16 cellular contexts compared by ENCODE assay signal in the genomic region with DNA sequence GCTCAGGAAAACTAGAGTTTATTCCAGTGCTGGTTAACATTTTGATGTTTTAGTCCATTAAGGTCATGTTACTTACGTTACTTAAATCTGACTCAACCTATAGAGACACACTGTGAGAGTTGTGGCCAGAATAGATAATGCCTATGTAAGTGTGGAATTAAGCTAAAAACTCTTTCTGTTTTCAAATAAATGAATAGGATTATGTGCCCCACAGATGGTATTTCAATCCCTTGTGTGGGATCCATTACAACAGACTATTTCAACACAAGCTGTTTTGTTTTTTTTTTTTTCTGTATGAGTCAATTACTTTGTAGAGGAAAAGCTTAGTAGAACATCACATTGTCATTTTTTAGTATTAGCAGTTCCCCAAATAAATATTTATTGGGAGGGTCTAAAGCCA.
DNase-seq lines count a peak whose midpoint lies in the region; ATAC-seq, FAIRE-seq and TF ChIP-seq lines count a peak whose summit lies in the region.
"Had no signal": no experiment of that assay in that cellular context is flagged by ENCODE, and none has a peak within 500 bp of the region (broad histone marks: within the 10 kb centered on the region; RNA-seq: fewer than 3 reads in every experiment).

No MANE protein-coding gene starts in this region.

- H3K9me3 ChIP-seq in WERI-Rb-1 (ENCODE audit: severe bottlenecking): no peaks in the 10 kb centered on the region
- H3K9me3 ChIP-seq: suprapubic skin had no signal

- no peak for TF ChIP-seq CTCF in AG09309 (IDR thresholded peaks at IDR 0.05; ENCODE audit: control insufficient read depth, insufficient read depth, low read depth, low read length, missing control alignments)
- no peak for TF ChIP-seq CTCF in cardiac fibroblast (IDR thresholded peaks at IDR 0.05; ENCODE audit: low read depth, low read length)
- no peak for TF ChIP-seq CTCF in GM20000 (IDR thresholded peaks at IDR 0.05; ENCODE audit: extremely low read depth, missing control alignments)
- no peak for TF ChIP-seq CTCF in WERI-Rb-1 (IDR thresholded peaks at IDR 0.05; ENCODE audit: low read depth, low read length)

- no peak for ATAC-seq in GM18517 (IDR thresholded peaks at IDR 0.05; ENCODE audit: unreplicated experiment)
- ATAC-seq: activated naive CD4-positive, alpha-beta T cell treated with anti-CD3 and anti-CD28 coated beads, Interleukin-2, amount 50 U/mL, for 72 hours; esophagus mucosa had no signal

- DNase-seq in AG09309 (ENCODE audit: low read depth) (peak; percentile 28), HTR-8/SVneo (ENCODE audit: insufficient read length, low spot score) (peak; percentile 4), cardiac fibroblast (ENCODE audit: low read depth in 2 of 2) (peak; percentile 26 to 67), GM20000 (ENCODE audit: low spot score) (no peak), WERI-Rb-1 (no peak)
- DNase-seq in stimulated activated CD4-positive, alpha-beta T cell treated with anti-CD3 and anti-CD28 coated beads, Interleukin-2, amount 100 ng/mL, for 24 hours: no peak
- DNase-seq: activated CD4-positive, alpha-beta T cell treated with anti-CD3 and anti-CD28 coated beads for 1 hour; activated CD8-positive, alpha-beta memory T cell treated with anti-CD3 and anti-CD28 coated beads, Interleukin-2, amount 50 U/mL, for 48 hours; mammary epithelial cell; NCI-H226 had no signal

- H3K27me3 ChIP-seq in layer of hippocampus (ENCODE audit: control insufficient read depth, insufficient read depth, low read length) (no peaks in the 10 kb centered on the region), WERI-Rb-1 (ENCODE audit: insufficient read depth, low read depth, severe bottlenecking) (no peaks in the 10 kb centered on the region)
- H3K27me3 ChIP-seq: suprapubic skin had no signal

- H3K27ac ChIP-seq in layer of hippocampus (ENCODE audit: low read depth, low read length): peak overlapping the region; percentile 10
- no peak overlapping the region for H3K27ac ChIP-seq in WERI-Rb-1
- H3K27ac ChIP-seq: coronary artery, suprapubic skin had no signal

- H3K4me3 ChIP-seq in AG09309 (ENCODE audit: control insufficient read depth, low read depth, low read length): no peak overlapping the region
- no peak overlapping the region for H3K4me3 ChIP-seq in cardiac fibroblast (replicated peaks in 1 of 2; ENCODE audit: low read depth in 2 of 2, low read length in 2 of 2)
- no peak overlapping the region for H3K4me3 ChIP-seq in WERI-Rb-1 (ENCODE audit: low read depth, low read length)
- H3K4me3 ChIP-seq: coronary artery, suprapubic skin had no signal

- no peak for FAIRE-seq in HTR-8/SVneo (lab: Jason Lieb, UNC)

- H3K36me3 ChIP-seq in WERI-Rb-1: no peaks in the 10 kb centered on the region
- H3K36me3 ChIP-seq: suprapubic skin had no signal

Comparison
In these comparisons a context has a peak if more than half of its experiments do, and no peak if none do; other contexts are left out.
1. DNase-seq: peak in AG09309 (single experiment), HTR-8/SVneo (single experiment) and cardiac fibroblast (2 of 2); none in GM20000 (single experiment), WERI-Rb-1 (single experiment) and stimulated activated CD4-positive, alpha-beta T cell treated with anti-CD3 and anti-CD28 coated beads, Interleukin-2, amount 100 ng/mL, for 24 hours (0 of 2).